Comparison of ENCODE assay signal across 8 cellular contexts in the genomic region with DNA sequence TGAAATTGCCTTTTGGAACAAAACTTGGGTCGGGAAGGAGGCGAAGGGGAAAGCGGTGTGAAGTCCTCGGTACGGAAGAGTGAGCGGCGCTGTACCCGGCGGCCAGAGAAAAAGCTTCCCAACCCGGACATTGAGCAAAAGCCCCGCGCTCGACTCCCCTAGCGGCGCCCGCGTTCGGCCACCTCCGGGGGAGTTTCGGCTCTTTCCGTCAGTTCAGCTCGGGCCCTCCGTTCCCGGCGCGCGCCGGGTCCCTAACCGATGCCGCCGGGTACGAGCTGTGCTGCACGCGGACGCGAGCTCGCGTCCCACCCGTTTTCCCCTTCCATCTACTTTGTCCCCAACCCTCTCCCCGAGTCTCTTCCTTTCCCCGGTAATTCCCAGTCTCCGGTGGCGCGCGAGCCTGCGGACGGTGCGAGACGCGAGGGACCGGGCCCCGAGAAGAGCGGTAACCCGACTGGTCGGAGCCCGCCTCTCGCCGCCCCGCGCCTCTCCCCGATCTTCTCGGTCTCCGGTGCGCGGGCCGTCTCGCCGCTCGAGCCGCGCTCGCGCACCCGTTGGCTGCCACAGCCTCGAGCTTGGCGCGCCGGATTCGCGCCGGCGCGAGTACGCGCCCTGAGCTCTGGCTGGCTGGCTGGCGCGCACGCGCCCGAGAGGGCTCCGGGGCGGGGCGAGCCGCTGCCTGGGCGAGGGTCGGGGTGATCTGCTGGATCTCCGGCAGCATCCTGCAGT. TPM values are rescaled to one million over a fixed set of nuclear protein-coding genes. Genes with fewer than 3 reads are reported as not detected.
DNase-seq lines count a peak whose midpoint lies in the region; ATAC-seq, FAIRE-seq and TF ChIP-seq lines count a peak whose summit lies in the region.

No MANE protein-coding gene starts in this region.

- DNase-seq in DMS53 (lab: John Stamatoyannopoulos, UW): peak; percentile 96
- DNase-seq in RCC 7860 (ENCODE audit: low spot score): peak; percentile 85
- peak; percentile 89 for DNase-seq in activated T-helper 1 cell treated with anti-CD3 and anti-CD28 coated beads, Interleukin-12 subunit alpha, Interleukin-12 subunit beta, Interleukin-2, Interleukin-4 antibody, amounts not matched to agents 30 ng/mL and 10 ng/mL and 1 ng/mL, durations not matched to agents 14 hours and 24 hours and 36 hours (ENCODE audit: low spot score)
- DNase-seq in fibroblast of lung (ENCODE audit: low read depth in 2 of 2): peak; percentile 94
- peak; percentile 82 for DNase-seq in natural killer cell
- peak; percentile 90 for DNase-seq in stimulated activated naive B cell treated with anti-CD40 and anti-IgM and Interleukin-4, amounts not matched to agents 10 μg/mL and 1 μg/mL and 100 μg/mL, for 72 hours

- peaks cover 48% of the 10 kb centered on the region for H3K4me1 Mint-ChIP-seq in activated T-helper 1 cell treated with anti-CD3 and anti-CD28 coated beads, Interleukin-12 subunit alpha, Interleukin-12 subunit beta, Interleukin-2, Interleukin-4 antibody, amounts not matched to agents 30 ng/mL and 10 ng/mL and 1 ng/mL, durations not matched to agents 14 hours and 24 hours and 36 hours (ENCODE audit: low read depth)
- H3K4me1 Mint-ChIP-seq in natural killer cell: peaks cover 25 to 33% of the 10 kb centered on the region in 2 donors
- peaks cover 24 to 41% of the 10 kb centered on the region in 2 donors for H3K4me1 Mint-ChIP-seq in stimulated activated naive B cell treated with anti-CD40 and anti-IgM and Interleukin-4, amounts not matched to agents 10 μg/mL and 1 μg/mL and 100 μg/mL, for 72 hours

- H3K4me3 Mint-ChIP-seq in activated T-helper 1 cell treated with anti-CD3 and anti-CD28 coated beads, Interleukin-12 subunit alpha, Interleukin-12 subunit beta, Interleukin-2, Interleukin-4 antibody, amounts not matched to agents 30 ng/mL and 10 ng/mL and 1 ng/mL, durations not matched to agents 14 hours and 24 hours and 36 hours: peak overlapping the region; percentile 87
- peak overlapping the region; percentile 84 for H3K4me3 Mint-ChIP-seq in natural killer cell
- H3K4me3 Mint-ChIP-seq in stimulated activated naive B cell treated with anti-CD40 and anti-IgM and Interleukin-4, amounts not matched to agents 10 μg/mL and 1 μg/mL and 100 μg/mL, for 72 hours: peak overlapping the region; percentile 82 to 90

- H3K79me2 ChIP-seq in fibroblast of lung (ENCODE audit: control insufficient read depth, insufficient read depth, low read length): peaks cover 40% of the 10 kb centered on the region

- H2AFZ ChIP-seq in fibroblast of lung (ENCODE audit: low read length): peak overlapping the region; percentile 90

- no peaks in the 10 kb centered on the region for H3K27me3 ChIP-seq in fibroblast of lung (ENCODE audit: control insufficient read depth, insufficient read depth, low read length)

- peak overlapping the region; percentile 96 for H3K4me2 ChIP-seq in fibroblast of lung (ENCODE audit: extremely low read depth, insufficient read depth, low read length)

- intact Hi-C loops in activated T-helper 1 cell treated with anti-CD3 and anti-CD28 coated beads, Interleukin-12 subunit alpha, Interleukin-12 subunit beta, Interleukin-2, Interleukin-4 antibody, amounts not matched to agents 30 ng/mL and 10 ng/mL and 1 ng/mL, durations not matched to agents 14 hours and 24 hours and 36 hours (cut with micrococcal nuclease): loop anchor here (1.0 to 5.0 kb wide), 7 partner anchors 24 to 474 kb away; a partner anchor contains a TSS
- intact Hi-C loops in natural killer cell (cut with micrococcal nuclease): no loop called here

- peak overlapping the region; percentile 94 for H3K27ac ChIP-seq in KOPT-K1 (ENCODE audit: low read depth, low read length, poor library complexity, severe bottlenecking)
- peak overlapping the region; percentile 82 for H3K27ac ChIP-seq in fibroblast of lung (ENCODE audit: insufficient read depth, low read length)

- H3K9ac ChIP-seq in fibroblast of lung (ENCODE audit: insufficient read depth, low read length): peak overlapping the region; percentile 96

- peak overlapping the region; percentile 70 to 97 (median 89) for H3K4me3 ChIP-seq in fibroblast of lung (replicated peaks in 1 of 4; ENCODE audit: control extremely low read depth in 1 of 4, insufficient read depth in 1 of 4, low read depth in 3 of 4, low read length in 4 of 4)

- ATAC-seq in GM21737 (IDR thresholded peaks at IDR 0.05; ENCODE audit: unreplicated experiment) (peak; percentile 61), natural killer cell (peak; percentile 82 to 91 (median 83))
- ATAC-seq in stimulated activated naive B cell treated with anti-CD40 and anti-IgM and Interleukin-4, amounts not matched to agents 10 μg/mL and 1 μg/mL and 100 μg/mL, for 72 hours (replicated peaks): peak; percentile 83 to 87

- H4K20me1 ChIP-seq in fibroblast of lung (ENCODE audit: control insufficient read depth, extremely low read depth, insufficient read depth, low read length): no peaks in the 10 kb centered on the region

- H3K9me3 Mint-ChIP-seq in activated T-helper 1 cell treated with anti-CD3 and anti-CD28 coated beads, Interleukin-12 subunit alpha, Interleukin-12 subunit beta, Interleukin-2, Interleukin-4 antibody, amounts not matched to agents 30 ng/mL and 10 ng/mL and 1 ng/mL, durations not matched to agents 14 hours and 24 hours and 36 hours: no peaks in the 10 kb centered on the region
- H3K9me3 Mint-ChIP-seq in natural killer cell: no peaks in the 10 kb centered on the region
- H3K9me3 Mint-ChIP-seq in stimulated activated naive B cell treated with anti-CD40 and anti-IgM and Interleukin-4, amounts not matched to agents 10 μg/mL and 1 μg/mL and 100 μg/mL, for 72 hours: no peaks in the 10 kb centered on the region

- peaks cover 6% of the 10 kb centered on the region for H3K4me1 ChIP-seq in fibroblast of lung (ENCODE audit: control insufficient read depth, extremely low read depth, insufficient read depth, low read length)

- TF ChIP-seq CTCF in fibroblast of lung (conservative IDR thresholded peaks at IDR 0.05 in 1 of 2, IDR thresholded peaks at IDR 0.05 in 1 of 2; ENCODE audit: low read depth in 1 of 2, low read length in 2 of 2) (peak in 1 of 2 donors; percentile 22), natural killer cell (IDR thresholded peaks at IDR 0.05) (no peak)

- no peaks in the 10 kb centered on the region for H3K9me3 ChIP-seq in KOPT-K1 (ENCODE audit: insufficient read depth, low read length, poor library complexity, severe bottlenecking)
- H3K9me3 ChIP-seq in fibroblast of lung (ENCODE audit: control insufficient read depth, insufficient read depth, low read depth, low read length): no peaks in the 10 kb centered on the region

- H3K36me3 ChIP-seq in KOPT-K1 (ENCODE audit: insufficient read depth, low read length): peaks cover 8% of the 10 kb centered on the region; the same call in 1 of the 2 replicates
- H3K36me3 ChIP-seq in fibroblast of lung (ENCODE audit: control insufficient read depth, insufficient read depth, low read length): peaks cover 1% of the 10 kb centered on the region

- no peaks in the 10 kb centered on the region for H3K27me3 Mint-ChIP-seq in activated T-helper 1 cell treated with anti-CD3 and anti-CD28 coated beads, Interleukin-12 subunit alpha, Interleukin-12 subunit beta, Interleukin-2, Interleukin-4 antibody, amounts not matched to agents 30 ng/mL and 10 ng/mL and 1 ng/mL, durations not matched to agents 14 hours and 24 hours and 36 hours (ENCODE audit: insufficient read depth)
- H3K27me3 Mint-ChIP-seq in natural killer cell (ENCODE audit: low read depth in 2 of 2): no peaks in the 10 kb centered on the region
- no peaks in the 10 kb centered on the region for H3K27me3 Mint-ChIP-seq in stimulated activated naive B cell treated with anti-CD40 and anti-IgM and Interleukin-4, amounts not matched to agents 10 μg/mL and 1 μg/mL and 100 μg/mL, for 72 hours

- peak overlapping the region; percentile 94 for H3K27ac Mint-ChIP-seq in activated T-helper 1 cell treated with anti-CD3 and anti-CD28 coated beads, Interleukin-12 subunit alpha, Interleukin-12 subunit beta, Interleukin-2, Interleukin-4 antibody, amounts not matched to agents 30 ng/mL and 10 ng/mL and 1 ng/mL, durations not matched to agents 14 hours and 24 hours and 36 hours
- H3K27ac Mint-ChIP-seq in natural killer cell: peak overlapping the region; percentile 78 to 91
- peak overlapping the region; percentile 98 for H3K27ac Mint-ChIP-seq in stimulated activated naive B cell treated with anti-CD40 and anti-IgM and Interleukin-4, amounts not matched to agents 10 μg/mL and 1 μg/mL and 100 μg/mL, for 72 hours

- FAIRE-seq in RCC 7860 (lab: Jason Lieb, UNC): no peak

- peaks cover 6% of the 10 kb centered on the region for H3K36me3 Mint-ChIP-seq in activated T-helper 1 cell treated with anti-CD3 and anti-CD28 coated beads, Interleukin-12 subunit alpha, Interleukin-12 subunit beta, Interleukin-2, Interleukin-4 antibody, amounts not matched to agents 30 ng/mL and 10 ng/mL and 1 ng/mL, durations not matched to agents 14 hours and 24 hours and 36 hours (ENCODE audit: low read depth)
- no peaks in the 10 kb centered on the region for H3K36me3 Mint-ChIP-seq in natural killer cell
- peaks cover 1 to 5% of the 10 kb centered on the region in 2 donors for H3K36me3 Mint-ChIP-seq in stimulated activated naive B cell treated with anti-CD40 and anti-IgM and Interleukin-4, amounts not matched to agents 10 μg/mL and 1 μg/mL and 100 μg/mL, for 72 hours

RNA-seq across cellular contexts. Expression of a gene that starts 0.4 kb away (rescaled TPM):
- 11.6 and 12.0 TPM in 2 replicates for total RNA-seq in activated T-helper 1 cell treated with anti-CD3 and anti-CD28 coated beads, Interleukin-12 subunit alpha, Interleukin-12 subunit beta, Interleukin-2, Interleukin-4 antibody, amounts not matched to agents 30 ng/mL and 10 ng/mL and 1 ng/mL, durations not matched to agents 14 hours and 24 hours and 36 hours
- total RNA-seq in fibroblast of lung (14.1 and 22.1 TPM in 2 replicates), natural killer cell (10 to 100 TPM; 14.6 to 18.4 (median 15.4) TPM)
- polyA plus RNA-seq in fibroblast of lung: 33.2 and 43.6 TPM in 2 replicates
- 22.5 and 23.7 TPM in 2 replicates for polyA plus RNA-seq in fibroblast of lung (2012)
- polyA minus RNA-seq in fibroblast of lung (ENCODE audit: low replicate concordance): 41.3 and 84.8 TPM in 2 replicates

RNA-seq across cellular contexts. Expression of a gene that starts 20.1 kb away (rescaled TPM):
- total RNA-seq in activated T-helper 1 cell treated with anti-CD3 and anti-CD28 coated beads, Interleukin-12 subunit alpha, Interleukin-12 subunit beta, Interleukin-2, Interleukin-4 antibody, amounts not matched to agents 30 ng/mL and 10 ng/mL and 1 ng/mL, durations not matched to agents 14 hours and 24 hours and 36 hours: 0.16 TPM in 1 of 2 replicates, not detected in the other
- total RNA-seq in fibroblast of lung (4.6 and 4.8 TPM in 2 replicates), natural killer cell (not detected)
- 2.4 and 5.7 TPM in 2 replicates for polyA plus RNA-seq in fibroblast of lung
- 2.5 and 4.6 TPM in 2 replicates for polyA plus RNA-seq in fibroblast of lung (2012)
- polyA minus RNA-seq in fibroblast of lung (ENCODE audit: low replicate concordance): 2.1 and 8.0 TPM in 2 replicates

RNA-seq across cellular contexts. Expression of a gene that starts 29.8 kb away (rescaled TPM):
- not detected in 2 replicates for total RNA-seq in activated T-helper 1 cell treated with anti-CD3 and anti-CD28 coated beads, Interleukin-12 subunit alpha, Interleukin-12 subunit beta, Interleukin-2, Interleukin-4 antibody, amounts not matched to agents 30 ng/mL and 10 ng/mL and 1 ng/mL, durations not matched to agents 14 hours and 24 hours and 36 hours
- total RNA-seq in fibroblast of lung: 0.17 TPM in 1 of 2 replicates, not detected in the other
- polyA plus RNA-seq in fibroblast of lung: 0.10 TPM in 1 of 2 replicates, not detected in the other
- polyA plus RNA-seq in fibroblast of lung (2012): 0.08 and 0.56 TPM in 2 replicates
- not detected in 2 replicates for polyA minus RNA-seq in fibroblast of lung (ENCODE audit: low replicate concordance)
- total RNA-seq in natural killer cell: not detected

RNA-seq across cellular contexts. Expression of a gene that starts 43.8 kb away (rescaled TPM):
- total RNA-seq in activated T-helper 1 cell treated with anti-CD3 and anti-CD28 coated beads, Interleukin-12 subunit alpha, Interleukin-12 subunit beta, Interleukin-2, Interleukin-4 antibody, amounts not matched to agents 30 ng/mL and 10 ng/mL and 1 ng/mL, durations not matched to agents 14 hours and 24 hours and 36 hours: 46.0 TPM in 2 replicates
- total RNA-seq in fibroblast of lung: 0.51 and 6.3 TPM in 2 replicates
- 4.8 and 22.4 TPM in 2 replicates for polyA plus RNA-seq in fibroblast of lung
- 8.0 and 26.6 TPM in 2 replicates for polyA plus RNA-seq in fibroblast of lung (2012)
- polyA minus RNA-seq in fibroblast of lung (ENCODE audit: low replicate concordance): 20.1 and 62.8 TPM in 2 replicates
- 1 to 10 TPM in 2 of 3 donors, under 1 TPM in 1; 0.58 to 3.0 (median 2.2) TPM for total RNA-seq in natural killer cell

Comparison
In these comparisons a context has a peak if more than half of its experiments do, and no peak if none do; other contexts are left out.
1. Peak in every context shown above with its lines: DNase-seq, ATAC-seq, H3K4me3 ChIP-seq and H3K27ac ChIP-seq.